In genomic region chr14:94174622-94175402, GRCh38 we compare ENCODE assay signal across 8 cellular contexts. TPM values are rescaled to one million over a fixed set of nuclear protein-coding genes. Genes with fewer than 3 reads are reported as not detected.
A peak's percentile ranks its signal among the peaks of the same experiment; 100 is the strongest.
DNase-seq lines count a peak whose midpoint lies in the region; ATAC-seq, FAIRE-seq and TF ChIP-seq lines count a peak whose summit lies in the region.

No MANE protein-coding gene starts in this region.

- peaks cover 41% of the 10 kb centered on the region for H3K27me3 ChIP-seq in OCI-LY3 (ENCODE audit: low read depth, low read length)
- H3K27me3 ChIP-seq in mesenchymal stem cell (ENCODE audit: control insufficient read depth in 1 of 2, insufficient read depth in 1 of 2, low read length in 2 of 2) = peaks cover 7 to 23% of the 10 kb centered on the region in 2 experiments

- H4K8ac ChIP-seq in mesenchymal stem cell (ENCODE audit: low read length) = no peak overlapping the region

- peak overlapping the region; percentile 73 for H3K9ac ChIP-seq in OCI-LY3 (ENCODE audit: low read length)
- peak overlapping the region; percentile 52 for H3K9ac ChIP-seq in mesenchymal stem cell (ENCODE audit: low read length)

- H3K4ac ChIP-seq in mesenchymal stem cell (ENCODE audit: low read depth in 1 of 2, low read length in 2 of 2) = no peak overlapping the region

- no peaks in the 10 kb centered on the region for H4K20me1 ChIP-seq in OCI-LY3 (ENCODE audit: insufficient read depth, low read length)

- no peak for FAIRE-seq in urothelium cell line (lab: Jason Lieb, UNC)

- H2BK15ac ChIP-seq in mesenchymal stem cell (ENCODE audit: low read depth, poor library complexity, severe bottlenecking) = no peak overlapping the region

- H2BK120ac ChIP-seq in mesenchymal stem cell (ENCODE audit: low read depth, low read length) = no peak overlapping the region

- no peak overlapping the region for H3K27ac ChIP-seq in OCI-LY3 (ENCODE audit: low read length)
- H3K27ac ChIP-seq in coronary artery = no peak overlapping the region
- H3K27ac ChIP-seq in mesenchymal stem cell (ENCODE audit: low read length, poor library complexity, severe bottlenecking) = no peak overlapping the region

- peak overlapping the region; percentile 87 for H2AFZ ChIP-seq in OCI-LY3 (ENCODE audit: low read depth, low read length)
- H2AFZ ChIP-seq in mesenchymal stem cell (ENCODE audit: low read depth, low read length) = no peak overlapping the region

- 1% methylated on average over 49 of the region's 55 CpGs for WGBS in mesenchymal stem cell

- no peaks in the 10 kb centered on the region for H3K79me2 ChIP-seq in OCI-LY3 (ENCODE audit: low read length)

- H3K4me1 ChIP-seq in OCI-LY3 (ENCODE audit: low read length) (peaks cover 10% of the 10 kb centered on the region; the same call in 1 of the 2 replicates), mesenchymal stem cell (ENCODE audit: control insufficient read depth, insufficient read depth, low read depth, low read length) (peaks cover 14% of the 10 kb centered on the region)

- H3K18ac ChIP-seq in mesenchymal stem cell (ENCODE audit: low read depth in 1 of 2, low read length in 2 of 2) = peak overlapping the region in 1 of 2 experiments; percentile 12

- no peak overlapping the region for H4K91ac ChIP-seq in mesenchymal stem cell (ENCODE audit: low read length)

- no peak for DNase-seq in coronary artery (ENCODE audit: low spot score)
- DNase-seq in mesenchymal stem cell = no peak
- peak; percentile 11 for DNase-seq in urothelium cell line (ENCODE audit: low spot score)
- no peak for DNase-seq in dedifferentiated amniotic fluid mesenchymal stem cell (ENCODE audit: extremely low spot score)

- H2BK5ac ChIP-seq in mesenchymal stem cell (ENCODE audit: low read depth, low read length, poor library complexity, severe bottlenecking) = no peak overlapping the region

- H3K23ac ChIP-seq in mesenchymal stem cell (ENCODE audit: low read length in 2 of 2) = peak overlapping the region in 1 of 2 experiments; percentile 94

- ATAC-seq in GM19023 (IDR thresholded peaks at IDR 0.05; ENCODE audit: unreplicated experiment) = peak; percentile 20
- ATAC-seq in HG03175 (IDR thresholded peaks at IDR 0.05; ENCODE audit: unreplicated experiment) = no peak
- ATAC-seq in HG02973 (IDR thresholded peaks at IDR 0.05; ENCODE audit: unreplicated experiment) = no peak

- no peaks in the 10 kb centered on the region for H3K79me1 ChIP-seq in mesenchymal stem cell (replicated peaks; ENCODE audit: low read length, poor library complexity, severe bottlenecking)

- no peaks in the 10 kb centered on the region for H3K9me3 ChIP-seq in OCI-LY3 (ENCODE audit: insufficient read depth, low read length)
- H3K9me3 ChIP-seq in mesenchymal stem cell (ENCODE audit: control insufficient read depth, low read length) = no peaks in the 10 kb centered on the region

- peak overlapping the region in 1 of 2 experiments; percentile 31 for H2BK12ac ChIP-seq in mesenchymal stem cell (ENCODE audit: low read length in 2 of 2)

- no peak overlapping the region for H2AK5ac ChIP-seq in mesenchymal stem cell (ENCODE audit: low read length, severe bottlenecking)

- no peak overlapping the region for H3K14ac ChIP-seq in mesenchymal stem cell (ENCODE audit: low read length in 2 of 2)

- peak overlapping the region; percentile 91 for H3K4me2 ChIP-seq in OCI-LY3 (ENCODE audit: low read length)
- peak overlapping the region; percentile 97 for H3K4me2 ChIP-seq in mesenchymal stem cell (ENCODE audit: low read length, poor library complexity, severe bottlenecking)

- H3K36me3 ChIP-seq in OCI-LY3 (replicated peaks; ENCODE audit: low read depth, low read length) (no peaks in the 10 kb centered on the region), mesenchymal stem cell (ENCODE audit: control insufficient read depth in 1 of 2, insufficient read depth in 2 of 2, low read depth in 1 of 2, low read length in 2 of 2) (no peaks in the 10 kb centered on the region)

- H3K4me3 ChIP-seq in OCI-LY3 (ENCODE audit: low read length) (peak overlapping the region; percentile 93), coronary artery (peak overlapping the region; percentile 84), mesenchymal stem cell (ENCODE audit: insufficient read depth in 1 of 2, low read depth in 1 of 2, low read length in 2 of 2) (peak overlapping the region; percentile 68 to 75)

- TF ChIP-seq CTCF in OCI-LY3 (IDR thresholded peaks at IDR 0.05; ENCODE audit: low read depth, low read length) (no peak), coronary artery (IDR thresholded peaks at IDR 0.05) (no peak)

RNA-seq across cellular contexts. Expression of gene PPP4R4, which starts 0.7 kb away (rescaled TPM):
- 0.01 TPM for polyA plus RNA-seq in mesenchymal stem cell (2013, experiment 1 of 2)
- 0.01 TPM for polyA plus RNA-seq in mesenchymal stem cell (2013, experiment 2 of 2)

RNA-seq across cellular contexts. Expression of gene IFI27L2, which starts 45.4 kb away (rescaled TPM):
- 72.9 TPM for polyA plus RNA-seq in mesenchymal stem cell (2013, experiment 1 of 2)
- 74.9 TPM for polyA plus RNA-seq in mesenchymal stem cell (2013, experiment 2 of 2)
